ENCODE assay signal across 7 cellular contexts in genomic region chr2:30252723-30253688, GRCh38. TPM values are rescaled to one million over a fixed set of nuclear protein-coding genes. Genes with fewer than 3 reads are reported as not detected.
DNase-seq lines count a peak whose midpoint lies in the region; ATAC-seq and TF ChIP-seq lines count a peak whose summit lies in the region.

No MANE protein-coding gene starts in this region.

- H3K4me3 Mint-ChIP-seq in activated CD4-positive, alpha-beta memory T cell treated with anti-CD3 and anti-CD28 coated beads for 36 hours: peak overlapping the region; percentile 33
- H3K4me3 Mint-ChIP-seq in nephron progenitor cell: no peak overlapping the region

- intact Hi-C loops in activated CD4-positive, alpha-beta memory T cell treated with anti-CD3 and anti-CD28 coated beads for 36 hours (cut with micrococcal nuclease): loop anchor here (1.0 to 2.0 kb wide), 5 partner anchors 8 to 45 kb away; no protein-coding TSS in a partner anchor
- intact Hi-C loops in transverse colon (cut with DNase I; ENCODE audit: low total_unique reads): no loop called here

- peak overlapping the region; percentile 44 to 75 (median 72) for H3K27ac ChIP-seq in transverse colon

- POLR2A ChIA-PET in activated CD4-positive, alpha-beta memory T cell treated with anti-CD3 and anti-CD28 coated beads for 36 hours (lab: Charles Lee): interaction anchor here (0.7 to 2.4 kb wide), 14 partner anchors 9 to 106 kb away, joined by 3 to 19 read pairs (median 4); partner anchors contain the start of genes LBH and YPEL5

- H3K27me3 ChIP-seq in transverse colon: no peaks in the 10 kb centered on the region

- H3K4me1 Mint-ChIP-seq in activated CD4-positive, alpha-beta memory T cell treated with anti-CD3 and anti-CD28 coated beads for 36 hours (ENCODE audit: low read depth): peaks cover 96% of the 10 kb centered on the region
- H3K4me1 Mint-ChIP-seq in nephron progenitor cell: peaks cover 40% of the 10 kb centered on the region

- H3K36me3 Mint-ChIP-seq in activated CD4-positive, alpha-beta memory T cell treated with anti-CD3 and anti-CD28 coated beads for 36 hours: peaks cover 41% of the 10 kb centered on the region
- H3K36me3 Mint-ChIP-seq in nephron progenitor cell (ENCODE audit: low read depth): peaks cover 23% of the 10 kb centered on the region

- no peaks in the 10 kb centered on the region for H3K36me3 ChIP-seq in transverse colon

- TF ChIP-seq POLR2A in erythroblast (IDR thresholded peaks at IDR 0.05; ENCODE audit: low read length) (peak; percentile 82), transverse colon (IDR thresholded peaks at IDR 0.05) (no peak)

- peaks cover 12% of the 10 kb centered on the region for H3K9me3 Mint-ChIP-seq in activated CD4-positive, alpha-beta memory T cell treated with anti-CD3 and anti-CD28 coated beads for 36 hours
- no peaks in the 10 kb centered on the region for H3K9me3 Mint-ChIP-seq in nephron progenitor cell

- ATAC-seq in HG03565 (IDR thresholded peaks at IDR 0.05; ENCODE audit: unreplicated experiment): no peak
- no peak for ATAC-seq in HG02588 (IDR thresholded peaks at IDR 0.05; ENCODE audit: unreplicated experiment)

- in situ Hi-C loops in transverse colon (cut with MboI; ENCODE audit: low pct_ligation_motif_present in 1 of 4, low pct_unique_long_range_greater_than_20kb in 1 of 4, low sequenced_read_pairs in 3 of 4): no loop called here

- TF ChIP-seq EP300 in transverse colon (IDR thresholded peaks at IDR 0.05; ENCODE audit: low read depth): no peak

- H3K4me3 ChIP-seq in transverse colon: no peak overlapping the region

- WGBS in transverse colon (ENCODE audit: low coverage in 1 of 2), 2 donors: 24 to 34% methylated on average over 6 to 7 of the region's 7 CpGs

- H3K27me3 Mint-ChIP-seq in activated CD4-positive, alpha-beta memory T cell treated with anti-CD3 and anti-CD28 coated beads for 36 hours: no peaks in the 10 kb centered on the region
- peaks cover 2% of the 10 kb centered on the region for H3K27me3 Mint-ChIP-seq in nephron progenitor cell (ENCODE audit: low read depth, poor library complexity)

- no peaks in the 10 kb centered on the region for H3K9me3 ChIP-seq in transverse colon

- CTCF ChIA-PET in activated CD4-positive, alpha-beta memory T cell treated with anti-CD3 and anti-CD28 coated beads for 36 hours (lab: Charles Lee): interaction anchor here (0.8 to 10.8 kb wide), 10 partner anchors 9 to 458 kb away, joined by 3 to 103 read pairs (median 3); partner anchors contain the start of gene LBH

- TF ChIP-seq CTCF in nephron progenitor cell (IDR thresholded peaks at IDR 0.05) (no peak), transverse colon (IDR thresholded peaks at IDR 0.05) (no peak)

- H3K4me1 ChIP-seq in transverse colon: peaks cover 12 to 32% (median 18%) of the 10 kb centered on the region in 4 donors

- H3K27ac Mint-ChIP-seq in activated CD4-positive, alpha-beta memory T cell treated with anti-CD3 and anti-CD28 coated beads for 36 hours: peak overlapping the region; percentile 92
- peak overlapping the region; percentile 32 for H3K27ac Mint-ChIP-seq in nephron progenitor cell

- DNase-seq in LHCN-M2 (ENCODE audit: low read depth): peak; percentile 96
- DNase-seq in activated CD4-positive, alpha-beta memory T cell treated with anti-CD3 and anti-CD28 coated beads for 36 hours: peak; percentile 89
- DNase-seq in erythroblast (lab: John Stamatoyannopoulos, UW): peak; percentile 97 to 100
- no peak for DNase-seq in nephron progenitor cell
- DNase-seq in transverse colon: peak; percentile 26

RNA-seq across cellular contexts. Expression of gene LBH, which starts 21.7 kb away (rescaled TPM):
- 49.2 and 71.0 TPM in 2 replicates for total RNA-seq in LHCN-M2 (2014; rRNA removed)
- 32.6 TPM for polyA plus RNA-seq in LHCN-M2 (2012)
- total RNA-seq in activated CD4-positive, alpha-beta memory T cell treated with anti-CD3 and anti-CD28 coated beads for 36 hours: 100 to 1,000 TPM; 109 to 112 TPM
- total RNA-seq in transverse colon: 10 to 100 TPM in 3 of 4 donors, 1 to 10 TPM in 1; 7.0 to 37.8 (median 16.3) TPM
